Comparison of ENCODE assay signal across 2 cellular contexts in the genomic region with DNA sequence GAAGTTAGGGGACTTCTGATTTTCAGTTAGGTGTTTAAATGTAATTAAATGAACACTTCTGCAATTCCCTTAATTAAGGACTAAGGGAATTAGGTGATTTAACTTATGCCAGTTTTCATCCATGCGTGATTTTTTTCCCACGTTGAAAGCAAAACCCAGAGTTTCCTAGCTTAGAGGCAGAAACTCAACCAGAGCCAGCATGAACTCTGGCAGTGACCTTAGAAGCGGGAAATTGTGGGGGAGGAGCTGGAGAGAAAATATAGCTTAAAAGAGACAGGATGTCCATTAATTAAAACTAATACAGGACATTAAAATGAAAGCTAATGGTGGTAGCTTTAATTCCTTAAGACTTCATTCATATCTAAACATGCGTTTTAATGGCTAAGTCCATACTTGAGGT.
TF ChIP-seq lines count a peak whose summit lies in the region.

No MANE protein-coding gene starts in this region.

TF ChIP-seq in liver, 16 proteins besides CTCF, POLR2A, EP300 and RAD21 (continued from another document):
- peak; percentile 86 for TF ChIP-seq NR2F2 (IDR thresholded peaks at IDR 0.05)
- TF ChIP-seq FOXA1 (IDR thresholded peaks at IDR 0.05) = no peak
- peak; percentile 53 for TF ChIP-seq YY1 (IDR thresholded peaks at IDR 0.05)
- TF ChIP-seq TAF1 (conservative IDR thresholded peaks at IDR 0.05) = no peak
- TF ChIP-seq RXRA (IDR thresholded peaks at IDR 0.05) = peak; percentile 77 to 80
- TF ChIP-seq, protein P1, sequence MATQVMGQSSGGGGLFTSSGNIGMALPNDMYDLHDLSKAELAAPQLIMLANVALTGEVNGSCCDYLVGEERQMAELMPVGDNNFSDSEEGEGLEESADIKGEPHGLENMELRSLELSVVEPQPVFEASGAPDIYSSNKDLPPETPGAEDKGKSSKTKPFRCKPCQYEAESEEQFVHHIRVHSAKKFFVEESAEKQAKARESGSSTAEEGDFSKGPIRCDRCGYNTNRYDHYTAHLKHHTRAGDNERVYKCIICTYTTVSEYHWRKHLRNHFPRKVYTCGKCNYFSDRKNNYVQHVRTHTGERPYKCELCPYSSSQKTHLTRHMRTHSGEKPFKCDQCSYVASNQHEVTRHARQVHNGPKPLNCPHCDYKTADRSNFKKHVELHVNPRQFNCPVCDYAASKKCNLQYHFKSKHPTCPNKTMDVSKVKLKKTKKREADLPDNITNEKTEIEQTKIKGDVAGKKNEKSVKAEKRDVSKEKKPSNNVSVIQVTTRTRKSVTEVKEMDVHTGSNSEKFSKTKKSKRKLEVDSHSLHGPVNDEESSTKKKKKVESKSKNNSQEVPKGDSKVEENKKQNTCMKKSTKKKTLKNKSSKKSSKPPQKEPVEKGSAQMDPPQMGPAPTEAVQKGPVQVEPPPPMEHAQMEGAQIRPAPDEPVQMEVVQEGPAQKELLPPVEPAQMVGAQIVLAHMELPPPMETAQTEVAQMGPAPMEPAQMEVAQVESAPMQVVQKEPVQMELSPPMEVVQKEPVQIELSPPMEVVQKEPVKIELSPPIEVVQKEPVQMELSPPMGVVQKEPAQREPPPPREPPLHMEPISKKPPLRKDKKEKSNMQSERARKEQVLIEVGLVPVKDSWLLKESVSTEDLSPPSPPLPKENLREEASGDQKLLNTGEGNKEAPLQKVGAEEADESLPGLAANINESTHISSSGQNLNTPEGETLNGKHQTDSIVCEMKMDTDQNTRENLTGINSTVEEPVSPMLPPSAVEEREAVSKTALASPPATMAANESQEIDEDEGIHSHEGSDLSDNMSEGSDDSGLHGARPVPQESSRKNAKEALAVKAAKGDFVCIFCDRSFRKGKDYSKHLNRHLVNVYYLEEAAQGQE (IDR thresholded peaks at IDR 0.05) = no peak
- TF ChIP-seq FOXA2 (IDR thresholded peaks at IDR 0.05) = no peak
- peak in 1 of 2 donors; percentile 9 for TF ChIP-seq EGR1 (IDR thresholded peaks at IDR 0.05; ENCODE audit: low read depth in 2 of 2)
- TF ChIP-seq, protein P2, sequence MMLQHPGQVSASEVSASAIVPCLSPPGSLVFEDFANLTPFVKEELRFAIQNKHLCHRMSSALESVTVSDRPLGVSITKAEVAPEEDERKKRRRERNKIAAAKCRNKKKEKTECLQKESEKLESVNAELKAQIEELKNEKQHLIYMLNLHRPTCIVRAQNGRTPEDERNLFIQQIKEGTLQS (IDR thresholded peaks at IDR 0.05) = no peak
- TF ChIP-seq, protein P3, sequence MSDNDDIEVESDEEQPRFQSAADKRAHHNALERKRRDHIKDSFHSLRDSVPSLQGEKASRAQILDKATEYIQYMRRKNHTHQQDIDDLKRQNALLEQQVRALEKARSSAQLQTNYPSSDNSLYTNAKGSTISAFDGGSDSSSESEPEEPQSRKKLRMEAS (IDR thresholded peaks at IDR 0.05) = no peak
- TF ChIP-seq, protein P4, sequence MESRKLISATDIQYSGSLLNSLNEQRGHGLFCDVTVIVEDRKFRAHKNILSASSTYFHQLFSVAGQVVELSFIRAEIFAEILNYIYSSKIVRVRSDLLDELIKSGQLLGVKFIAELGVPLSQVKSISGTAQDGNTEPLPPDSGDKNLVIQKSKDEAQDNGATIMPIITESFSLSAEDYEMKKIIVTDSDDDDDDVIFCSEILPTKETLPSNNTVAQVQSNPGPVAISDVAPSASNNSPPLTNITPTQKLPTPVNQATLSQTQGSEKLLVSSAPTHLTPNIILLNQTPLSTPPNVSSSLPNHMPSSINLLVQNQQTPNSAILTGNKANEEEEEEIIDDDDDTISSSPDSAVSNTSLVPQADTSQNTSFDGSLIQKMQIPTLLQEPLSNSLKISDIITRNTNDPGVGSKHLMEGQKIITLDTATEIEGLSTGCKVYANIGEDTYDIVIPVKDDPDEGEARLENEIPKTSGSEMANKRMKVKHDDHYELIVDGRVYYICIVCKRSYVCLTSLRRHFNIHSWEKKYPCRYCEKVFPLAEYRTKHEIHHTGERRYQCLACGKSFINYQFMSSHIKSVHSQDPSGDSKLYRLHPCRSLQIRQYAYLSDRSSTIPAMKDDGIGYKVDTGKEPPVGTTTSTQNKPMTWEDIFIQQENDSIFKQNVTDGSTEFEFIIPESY (IDR thresholded peaks at IDR 0.05) = no peak
- peak; percentile 64 for TF ChIP-seq SP1 (IDR thresholded peaks at IDR 0.05)
- TF ChIP-seq HNF4G (IDR thresholded peaks at IDR 0.05) = no peak
- no peak for TF ChIP-seq GABPA (IDR thresholded peaks at IDR 0.05 in 1 of 2, conservative IDR thresholded peaks at IDR 0.05 in 1 of 2)
- TF ChIP-seq HNF4A (conservative IDR thresholded peaks at IDR 0.05) = peak; percentile 17 to 39

TF ChIP-seq in HepG2, 621 proteins besides CTCF, POLR2A, EP300 and RAD21:
- TF ChIP-seq, protein P5, sequence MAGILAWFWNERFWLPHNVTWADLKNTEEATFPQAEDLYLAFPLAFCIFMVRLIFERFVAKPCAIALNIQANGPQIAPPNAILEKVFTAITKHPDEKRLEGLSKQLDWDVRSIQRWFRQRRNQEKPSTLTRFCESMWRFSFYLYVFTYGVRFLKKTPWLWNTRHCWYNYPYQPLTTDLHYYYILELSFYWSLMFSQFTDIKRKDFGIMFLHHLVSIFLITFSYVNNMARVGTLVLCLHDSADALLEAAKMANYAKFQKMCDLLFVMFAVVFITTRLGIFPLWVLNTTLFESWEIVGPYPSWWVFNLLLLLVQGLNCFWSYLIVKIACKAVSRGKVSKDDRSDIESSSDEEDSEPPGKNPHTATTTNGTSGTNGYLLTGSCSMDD (CRISPR knock-in tag; IDR thresholded peaks at IDR 0.05) = no peak
- TF ChIP-seq EEA1 (CRISPR knock-in tag; IDR thresholded peaks at IDR 0.05; ENCODE audit: borderline replicate concordance) (no peak), ZNF788 (CRISPR knock-in tag; IDR thresholded peaks at IDR 0.05; ENCODE audit: borderline replicate concordance) (no peak), ZNF644 (CRISPR knock-in tag; IDR thresholded peaks at IDR 0.05; ENCODE audit: low read depth) (no peak), SAP130 (CRISPR knock-in tag; IDR thresholded peaks at IDR 0.05; ENCODE audit: low read depth) (no peak), LCORL (IDR thresholded peaks at IDR 0.05) (no peak), LCORL (CRISPR knock-in tag; IDR thresholded peaks at IDR 0.05) (no peak), MBD4 (IDR thresholded peaks at IDR 0.05; ENCODE audit: borderline replicate concordance, low read length) (no peak), RBAK (CRISPR knock-in tag; IDR thresholded peaks at IDR 0.05) (no peak), HIVEP1 (CRISPR knock-in tag; IDR thresholded peaks at IDR 0.05) (no peak), ZNF792 (CRISPR knock-in tag; IDR thresholded peaks at IDR 0.05) (no peak), CBX5 (CRISPR knock-in tag; IDR thresholded peaks at IDR 0.05; ENCODE audit: borderline replicate concordance) (no peak), ZBTB8A (CRISPR knock-in tag; IDR thresholded peaks at IDR 0.05; ENCODE audit: borderline replicate concordance, low read depth) (no peak)
- TF ChIP-seq, protein P6, sequence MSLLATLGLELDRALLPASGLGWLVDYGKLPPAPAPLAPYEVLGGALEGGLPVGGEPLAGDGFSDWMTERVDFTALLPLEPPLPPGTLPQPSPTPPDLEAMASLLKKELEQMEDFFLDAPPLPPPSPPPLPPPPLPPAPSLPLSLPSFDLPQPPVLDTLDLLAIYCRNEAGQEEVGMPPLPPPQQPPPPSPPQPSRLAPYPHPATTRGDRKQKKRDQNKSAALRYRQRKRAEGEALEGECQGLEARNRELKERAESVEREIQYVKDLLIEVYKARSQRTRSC (CRISPR knock-in tag; IDR thresholded peaks at IDR 0.05; ENCODE audit: low read depth) = no peak
- TF ChIP-seq, protein P7, sequence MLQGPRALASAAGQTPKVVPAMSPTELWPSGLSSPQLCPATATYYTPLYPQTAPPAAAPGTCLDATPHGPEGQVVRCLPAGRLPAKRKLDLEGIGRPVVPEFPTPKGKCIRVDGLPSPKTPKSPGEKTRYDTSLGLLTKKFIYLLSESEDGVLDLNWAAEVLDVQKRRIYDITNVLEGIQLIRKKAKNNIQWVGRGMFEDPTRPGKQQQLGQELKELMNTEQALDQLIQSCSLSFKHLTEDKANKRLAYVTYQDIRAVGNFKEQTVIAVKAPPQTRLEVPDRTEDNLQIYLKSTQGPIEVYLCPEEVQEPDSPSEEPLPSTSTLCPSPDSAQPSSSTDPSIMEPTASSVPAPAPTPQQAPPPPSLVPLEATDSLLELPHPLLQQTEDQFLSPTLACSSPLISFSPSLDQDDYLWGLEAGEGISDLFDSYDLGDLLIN (CRISPR knock-in tag; IDR thresholded peaks at IDR 0.05; ENCODE audit: borderline replicate concordance) = no peak
- TF ChIP-seq, protein P8, sequence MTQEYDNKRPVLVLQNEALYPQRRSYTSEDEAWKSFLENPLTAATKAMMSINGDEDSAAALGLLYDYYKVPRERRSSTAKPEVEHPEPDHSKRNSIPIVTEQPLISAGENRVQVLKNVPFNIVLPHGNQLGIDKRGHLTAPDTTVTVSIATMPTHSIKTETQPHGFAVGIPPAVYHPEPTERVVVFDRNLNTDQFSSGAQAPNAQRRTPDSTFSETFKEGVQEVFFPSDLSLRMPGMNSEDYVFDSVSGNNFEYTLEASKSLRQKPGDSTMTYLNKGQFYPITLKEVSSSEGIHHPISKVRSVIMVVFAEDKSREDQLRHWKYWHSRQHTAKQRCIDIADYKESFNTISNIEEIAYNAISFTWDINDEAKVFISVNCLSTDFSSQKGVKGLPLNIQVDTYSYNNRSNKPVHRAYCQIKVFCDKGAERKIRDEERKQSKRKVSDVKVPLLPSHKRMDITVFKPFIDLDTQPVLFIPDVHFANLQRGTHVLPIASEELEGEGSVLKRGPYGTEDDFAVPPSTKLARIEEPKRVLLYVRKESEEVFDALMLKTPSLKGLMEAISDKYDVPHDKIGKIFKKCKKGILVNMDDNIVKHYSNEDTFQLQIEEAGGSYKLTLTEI (CRISPR knock-in tag; conservative IDR thresholded peaks at IDR 0.05) = no peak
- TF ChIP-seq, protein P9, sequence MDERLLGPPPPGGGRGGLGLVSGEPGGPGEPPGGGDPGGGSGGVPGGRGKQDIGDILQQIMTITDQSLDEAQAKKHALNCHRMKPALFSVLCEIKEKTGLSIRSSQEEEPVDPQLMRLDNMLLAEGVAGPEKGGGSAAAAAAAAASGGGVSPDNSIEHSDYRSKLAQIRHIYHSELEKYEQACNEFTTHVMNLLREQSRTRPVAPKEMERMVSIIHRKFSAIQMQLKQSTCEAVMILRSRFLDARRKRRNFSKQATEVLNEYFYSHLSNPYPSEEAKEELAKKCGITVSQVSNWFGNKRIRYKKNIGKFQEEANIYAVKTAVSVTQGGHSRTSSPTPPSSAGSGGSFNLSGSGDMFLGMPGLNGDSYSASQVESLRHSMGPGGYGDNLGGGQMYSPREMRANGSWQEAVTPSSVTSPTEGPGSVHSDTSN (CRISPR knock-in tag; IDR thresholded peaks at IDR 0.05) = no peak
TF ChIP-seq in HepG2: peak in this region for 0.
